ENCODE assay signal across 9 cellular contexts in genomic region chr10:129057856-129058663, GRCh38.
DNase-seq lines count a peak whose midpoint lies in the region; ATAC-seq, FAIRE-seq and TF ChIP-seq lines count a peak whose summit lies in the region.
"Had no signal": no experiment of that assay in that cellular context is flagged by ENCODE, and none has a peak within 500 bp of the region (broad histone marks: within the 10 kb centered on the region; RNA-seq: fewer than 3 reads in every experiment).

No MANE protein-coding gene starts in this region.

- no peak overlapping the region for H3K27ac Mint-ChIP-seq in activated CD4-positive, alpha-beta T cell treated with anti-CD3 and anti-CD28 coated beads, Interleukin-2, amount 10 ng/mL, durations not matched to agents 24 days and 14 days

- H3K4me1 ChIP-seq in small intestine (ENCODE audit: control insufficient read depth in 2 of 2, insufficient read depth in 1 of 2, low read depth in 1 of 2, low read length in 1 of 2), result no peaks in the 10 kb centered on the region
- H3K4me1 ChIP-seq in HepG2 (ENCODE audit: insufficient read depth, low read length), result no peaks in the 10 kb centered on the region

- CTCF ChIA-PET in HepG2 (lab: Yijun Ruan, JAX; ENCODE audit: low intra/inter-chr PET ratio, low total read pairs), result no interaction called here

- no peaks in the 10 kb centered on the region for H3K36me3 Mint-ChIP-seq in activated CD4-positive, alpha-beta T cell treated with anti-CD3 and anti-CD28 coated beads, Interleukin-2, amount 10 ng/mL, durations not matched to agents 24 days and 14 days (ENCODE audit: low read depth)

- no peak overlapping the region for H3K4me2 ChIP-seq in HepG2 (ENCODE audit: low read depth, low read length)

- peak; percentile 26 for FAIRE-seq in GM19239 (lab: Jason Lieb, UNC)
- no peak for FAIRE-seq in small intestine (lab: Jason Lieb, UNC)
- no peak for FAIRE-seq in HepG2 (lab: Jason Lieb, UNC)

- ATAC-seq in HG02981 (IDR thresholded peaks at IDR 0.05; ENCODE audit: unreplicated experiment) (peak; percentile 86), HepG2 (no peak)

- peak overlapping the region; percentile 61 for H3K4me3 Mint-ChIP-seq in activated CD4-positive, alpha-beta T cell treated with anti-CD3 and anti-CD28 coated beads, Interleukin-2, amount 10 ng/mL, durations not matched to agents 24 days and 14 days

- POLR2A ChIA-PET in HepG2 (lab: Yijun Ruan, JAX), result no interaction called here

- intact Hi-C loops in activated CD4-positive, alpha-beta T cell treated with anti-CD3 and anti-CD28 coated beads, Interleukin-2, amount 10 ng/mL, durations not matched to agents 24 days and 14 days (cut with micrococcal nuclease), result no loop called here
- intact Hi-C loops in HepG2 (cut with micrococcal nuclease; ENCODE audit: unreplicated experiment), result no loop called here

- TF ChIP-seq CTCF in HepG2 (CRISPR knock-in tag; IDR thresholded peaks at IDR 0.05), result no peak

- H3K9ac ChIP-seq in HepG2 (ENCODE audit: insufficient read depth, low read depth, low read length), result no peak overlapping the region

- no TSS peak for BruUV-seq in HepG2 (replicated peaks; lab: Mats Ljungman, UMichigan)

- DNase-seq in GM19239 (ENCODE audit: insufficient read length, low spot score), result peak; percentile 25
- DNase-seq in activated CD4-positive, alpha-beta T cell treated with anti-CD3 and anti-CD28 coated beads, Interleukin-2, amount 10 ng/mL, durations not matched to agents 24 days and 14 days, result peak; percentile 89
- peak; percentile 16 for DNase-seq in small intestine
- no peak for DNase-seq in DMS79 (lab: John Stamatoyannopoulos, UW)
- no peak for DNase-seq in DMS153 treated with DMSO at 0.1 percent for 48 hours (lab: John Stamatoyannopoulos, UW; ENCODE audit: unreplicated experiment)
- no peak for DNase-seq in iPS-NIHi7 (ENCODE audit: extremely low spot score)
- no peak for DNase-seq in HepG2 (ENCODE audit: low spot score)

- TF ChIP-seq EP300 in HepG2 (IDR thresholded peaks at IDR 0.05; ENCODE audit: low read depth in 2 of 2, low read length in 2 of 2) (no peak), HepG2 (CRISPR knock-in tag; IDR thresholded peaks at IDR 0.05; ENCODE audit: borderline replicate concordance) (no peak)

- 60 to 72% (median 66%) methylated on average over 15 of the region's 15 CpGs for WGBS in small intestine, 3 donors
- WGBS in HepG2 (ENCODE audit: low lambda C conversion rate), result 0% methylated on average over 5 of the region's 15 CpGs

- no peaks in the 10 kb centered on the region for H4K20me1 ChIP-seq in HepG2 (ENCODE audit: insufficient read depth, low read length)

- no peak for TF ChIP-seq POLR2A in HepG2 (IDR thresholded peaks at IDR 0.05; ENCODE audit: insufficient read depth in 1 of 2, low read depth in 2 of 2, low read length in 2 of 2)

- H3K36me3 ChIP-seq in small intestine (ENCODE audit: control insufficient read depth in 2 of 2, insufficient read depth in 2 of 2, low read length in 2 of 2) (no peaks in the 10 kb centered on the region), HepG2 (replicated peaks in 1 of 2; ENCODE audit: control insufficient read depth in 1 of 2, insufficient read depth in 2 of 2, low read length in 2 of 2) (no peaks in the 10 kb centered on the region)

- peaks cover 7% of the 10 kb centered on the region for H3K27me3 Mint-ChIP-seq in activated CD4-positive, alpha-beta T cell treated with anti-CD3 and anti-CD28 coated beads, Interleukin-2, amount 10 ng/mL, durations not matched to agents 24 days and 14 days

- in situ Hi-C loops in HepG2 (cut with HindIII; ENCODE audit: extremely low pct_ligation_motif_present, low pct_unique_long_range_greater_than_20kb), result no loop called here

- no peak overlapping the region for H2AFZ ChIP-seq in HepG2 (ENCODE audit: low read length)

- H3K4me3 ChIP-seq in small intestine (ENCODE audit: low read depth in 1 of 2, low read length in 2 of 2) (no peak overlapping the region), HepG2 (replicated peaks in 1 of 3; ENCODE audit: insufficient read depth in 1 of 3, low read depth in 2 of 3, low read length in 3 of 3) (no peak overlapping the region)

- H3K79me2 ChIP-seq in HepG2 (ENCODE audit: insufficient read depth, low read length), result no peaks in the 10 kb centered on the region

- H3K27ac ChIP-seq in small intestine (ENCODE audit: low read depth in 1 of 2, low read length in 1 of 2) (no peak overlapping the region), HepG2 (ENCODE audit: extremely low read length, insufficient read depth, low read length) (no peak overlapping the region)
- H3K27ac ChIP-seq: HL-60 had no signal

- no peaks in the 10 kb centered on the region for H3K27me3 ChIP-seq in small intestine (ENCODE audit: control insufficient read depth in 2 of 2, insufficient read depth in 2 of 2, low read length in 2 of 2)
- H3K27me3 ChIP-seq in HepG2 (ENCODE audit: control insufficient read depth in 1 of 2, insufficient read depth in 2 of 2, low read length in 2 of 2), result peaks cover 1 to 5% of the 10 kb centered on the region in 2 experiments; a peak in 2 of 5 replicates

- no peaks in the 10 kb centered on the region for H3K9me3 Mint-ChIP-seq in activated CD4-positive, alpha-beta T cell treated with anti-CD3 and anti-CD28 coated beads, Interleukin-2, amount 10 ng/mL, durations not matched to agents 24 days and 14 days

- TF ChIP-seq RAD21 in HepG2 (CRISPR knock-in tag; IDR thresholded peaks at IDR 0.05), result no peak

- H3K9me3 ChIP-seq in small intestine (ENCODE audit: control insufficient read depth, low read depth), result no peaks in the 10 kb centered on the region
- no peaks in the 10 kb centered on the region for H3K9me3 ChIP-seq in HepG2 (ENCODE audit: low read length)

- H3K4me1 Mint-ChIP-seq in activated CD4-positive, alpha-beta T cell treated with anti-CD3 and anti-CD28 coated beads, Interleukin-2, amount 10 ng/mL, durations not matched to agents 24 days and 14 days, result peaks cover 21% of the 10 kb centered on the region

TF ChIP-seq in HepG2, 621 proteins besides CTCF, POLR2A, EP300 and RAD21:
- TF ChIP-seq ZNF382 (CRISPR knock-in tag; IDR thresholded peaks at IDR 0.05; ENCODE audit: borderline replicate concordance) (no peak), AKNA (CRISPR knock-in tag; IDR thresholded peaks at IDR 0.05; ENCODE audit: borderline replicate concordance) (no peak), ZNF138 (CRISPR knock-in tag; IDR thresholded peaks at IDR 0.05; ENCODE audit: low read depth) (no peak), SETDB1 (CRISPR knock-in tag; IDR thresholded peaks at IDR 0.05; ENCODE audit: borderline replicate concordance) (no peak), ZFP90 (CRISPR knock-in tag; IDR thresholded peaks at IDR 0.05; ENCODE audit: borderline replicate concordance) (no peak), MAFK (conservative IDR thresholded peaks at IDR 0.05 in 1 of 2, IDR thresholded peaks at IDR 0.05 in 1 of 2; ENCODE audit: low read length in 2 of 2) (0 out of 4 replicates have a peak, but pooled peaks of 1 of the 2 experiments have one; percentile 25), ZNF75D (CRISPR knock-in tag; IDR thresholded peaks at IDR 0.05; ENCODE audit: borderline replicate concordance) (no peak)

Comparison
In these comparisons a context has a peak if more than half of its experiments do, and no peak if none do; other contexts are left out.
1. DNase-seq: peak in GM19239 (single experiment), activated CD4-positive, alpha-beta T cell treated with anti-CD3 and anti-CD28 coated beads, Interleukin-2, amount 10 ng/mL, durations not matched to agents 24 days and 14 days (single experiment) and small intestine (single experiment); none in DMS79 (single experiment), DMS153 treated with DMSO at 0.1 percent for 48 hours (single experiment), iPS-NIHi7 (single experiment) and HepG2 (single experiment).